9 cellular contexts compared by ENCODE assay signal in the genomic region with DNA sequence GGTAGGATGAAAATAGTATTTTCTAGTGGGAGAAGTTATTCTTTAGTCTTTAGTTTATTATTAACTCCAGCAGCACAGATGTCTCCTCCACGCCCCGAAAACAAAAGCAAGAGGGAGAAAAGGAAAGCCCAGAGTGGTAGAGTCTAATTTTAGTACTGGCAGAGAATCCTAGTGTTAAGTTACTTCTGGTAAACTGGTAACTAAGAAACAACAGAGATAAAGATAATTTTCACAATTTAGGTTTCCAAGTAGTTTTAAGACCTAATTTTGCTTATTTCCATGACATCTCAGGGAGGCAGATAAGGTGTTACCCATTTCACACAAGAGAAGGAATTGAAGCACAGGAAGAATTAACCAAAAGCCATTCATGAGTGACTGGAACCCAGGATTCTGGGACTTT. TPM values are rescaled to one million over a fixed set of nuclear protein-coding genes. Genes with fewer than 3 reads are reported as not detected.
DNase-seq lines count a peak whose midpoint lies in the region; ATAC-seq and TF ChIP-seq lines count a peak whose summit lies in the region.
"Had no signal": no experiment of that assay in that cellular context is flagged by ENCODE, and none has a peak within 500 bp of the region (broad histone marks: within the 10 kb centered on the region; RNA-seq: fewer than 3 reads in every experiment).

No MANE protein-coding gene starts in this region.

- H3K4me1 ChIP-seq in right atrium auricular region = peaks cover 0 to 34% of the 10 kb centered on the region in 2 donors
- peaks cover 0 to 36% (median 28%) of the 10 kb centered on the region in 4 donors for H3K4me1 ChIP-seq in sigmoid colon

- H3K4me3 ChIP-seq in WI38 (ENCODE audit: low read depth, low read length) = peak overlapping the region; percentile 27; the same call in 1 of the 2 replicates
- H3K4me3 ChIP-seq in right atrium auricular region = peak overlapping the region in 1 of 2 donors; percentile 3
- H3K4me3 ChIP-seq in sigmoid colon = peak overlapping the region in 2 of 4 donors; percentile 9 to 18

- H3K27me3 ChIP-seq in right atrium auricular region = no peaks in the 10 kb centered on the region
- H3K27me3 ChIP-seq in sigmoid colon = no peaks in the 10 kb centered on the region

- DNase-seq in right atrium auricular region (ENCODE audit: low spot score) (no peak), sigmoid colon (no peak), globus pallidus (ENCODE audit: low spot score) (no peak), hippocampal formation (lab: John Stamatoyannopoulos, UW) (no peak)
- no peak for DNase-seq in stimulated activated naive CD4-positive, alpha-beta T cell treated with Interleukin-2 at 50 U/mL for 16 hours (lab: John Stamatoyannopoulos, UW)
- DNase-seq: activated T-cell treated with anti-CD3 and anti-CD28 coated beads, Interleukin-2, amount 50 U/mL, for 4 hours had no signal

- WGBS in sigmoid colon, 2 donors = 4 to 30% methylated on average over 2 of the region's 2 CpGs

- H3K9me3 ChIP-seq in right atrium auricular region = no peaks in the 10 kb centered on the region
- no peaks in the 10 kb centered on the region for H3K9me3 ChIP-seq in sigmoid colon

- peak overlapping the region; percentile 82 to 89 for H3K27ac ChIP-seq in right atrium auricular region
- H3K27ac ChIP-seq in sigmoid colon = peak overlapping the region; percentile 78 to 88 (median 82)

- TF ChIP-seq CTCF in WI38 (IDR thresholded peaks at IDR 0.05; ENCODE audit: low read depth, low read length) (no peak), right atrium auricular region (IDR thresholded peaks at IDR 0.05) (no peak), sigmoid colon (IDR thresholded peaks at IDR 0.05) (no peak)

- intact Hi-C loops in sigmoid colon (cut with DNase I) = no loop called here

- no peak for TF ChIP-seq EP300 in sigmoid colon (IDR thresholded peaks at IDR 0.05)

- TF ChIP-seq POLR2A in sigmoid colon (IDR thresholded peaks at IDR 0.05) = no peak

- ATAC-seq in GM21447 (IDR thresholded peaks at IDR 0.05; ENCODE audit: unreplicated experiment) (peak; percentile 79), GM21723 (IDR thresholded peaks at IDR 0.05; ENCODE audit: unreplicated experiment) (no peak)
- ATAC-seq: activated T-cell treated with anti-CD3 and anti-CD28 coated beads, Interleukin-2, amount 50 U/mL, for 4 hours had no signal

- H3K36me3 ChIP-seq in right atrium auricular region = peaks cover 15% of the 10 kb centered on the region
- H3K36me3 ChIP-seq in sigmoid colon = peaks cover 0 to 19% (median 6%) of the 10 kb centered on the region in 4 donors

RNA-seq across cellular contexts. Expression of gene ATP5MC2, which starts 16.3 kb away (rescaled TPM):
- 100 to 1,000 TPM; 481 to 659 TPM for total RNA-seq in right atrium auricular region
- 100 to 1,000 TPM; 409 to 571 (median 531) TPM for total RNA-seq in sigmoid colon
- 100 to 1,000 TPM; 535 to 828 (median 574) TPM for polyA plus RNA-seq in sigmoid colon

RNA-seq across cellular contexts. Expression of gene ATF7, which starts 33.4 kb away (rescaled TPM):
- total RNA-seq in right atrium auricular region (10 to 100 TPM; 22.1 to 24.7 TPM), sigmoid colon (10 to 100 TPM; 20.3 to 36.0 (median 27.1) TPM)
- polyA plus RNA-seq in sigmoid colon = 10 to 100 TPM; 20.2 to 22.0 (median 21.0) TPM
